In the genomic region with DNA sequence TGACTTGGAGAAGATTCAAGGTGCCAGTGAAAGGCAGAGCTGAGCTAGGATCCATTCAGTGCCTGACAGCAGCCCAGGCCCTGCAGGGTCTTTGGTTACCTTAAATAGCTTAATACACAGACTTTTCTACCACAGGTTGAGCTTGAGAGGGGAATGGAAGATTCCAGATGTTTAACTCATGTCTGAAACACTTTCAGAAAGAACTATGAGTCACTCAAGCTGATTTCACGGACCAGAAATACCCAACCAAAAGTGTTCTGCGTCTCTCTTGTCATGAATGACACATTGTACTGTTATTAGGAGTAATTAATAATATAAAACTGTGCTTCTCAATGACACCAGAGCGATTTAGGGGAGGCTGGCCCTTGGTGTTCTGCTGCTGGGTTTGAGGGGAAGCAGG, we compare ENCODE assay signal across 1 cellular context.
TF ChIP-seq lines count a peak whose summit lies in the region.

No MANE protein-coding gene starts in this region.

TF ChIP-seq in GM12891, 5 proteins besides CTCF, POLR2A, EP300 and RAD21:
- TF ChIP-seq PAX5 (IDR thresholded peaks at IDR 0.05; ENCODE audit: insufficient read depth, low read length, severe bottlenecking) (no peak), SPI1 (IDR thresholded peaks at IDR 0.05; ENCODE audit: low read depth, low read length) (no peak), TAF1 (IDR thresholded peaks at IDR 0.05; ENCODE audit: low read depth, low read length) (no peak)
